In genomic region chr16:28600965-28601364, GRCh38 we compare ENCODE assay signal across 4 cellular contexts. TPM values are rescaled to one million over a fixed set of nuclear protein-coding genes. Genes with fewer than 3 reads are reported as not detected.
"Had no signal": no experiment of that assay in that cellular context is flagged by ENCODE, and none has a peak within 500 bp of the region (broad histone marks: within the 10 kb centered on the region; RNA-seq: fewer than 3 reads in every experiment).

No MANE protein-coding gene starts in this region.

RNA-seq across cellular contexts. Expression of gene SULT1A2, which starts 4.1 kb away (rescaled TPM):
- total RNA-seq: bronchial epithelial cell had no signal

RNA-seq across cellular contexts. Expression of gene NPIPB8, which starts 36.9 kb away (rescaled TPM):
- total RNA-seq: ascending aorta, bronchial epithelial cell, cardiac muscle cell had no signal
- polyA plus RNA-seq: adipose tissue had no signal
